29 cellular contexts compared by ENCODE assay signal in genomic region chr15:86654501-86654900, GRCh38.
DNase-seq lines count a peak whose midpoint lies in the region; ATAC-seq and TF ChIP-seq lines count a peak whose summit lies in the region.
"Had no signal": no experiment of that assay in that cellular context is flagged by ENCODE, and none has a peak within 500 bp of the region (broad histone marks: within the 10 kb centered on the region; RNA-seq: fewer than 3 reads in every experiment).

No MANE protein-coding gene starts in this region.

- no peak overlapping the region for H3K27ac Mint-ChIP-seq in activated T-cell treated with anti-CD3 and anti-CD28 coated beads, Interleukin-2, amount 50 U/mL, for 72 hours
- H3K27ac Mint-ChIP-seq in T-cell, result peak overlapping the region; percentile 88 to 92
- peak overlapping the region in 1 of 2 donors; percentile 86 for H3K27ac Mint-ChIP-seq in effector memory CD8-positive, alpha-beta T cell
- H3K27ac Mint-ChIP-seq: naive B cell had no signal

- no peaks in the 10 kb centered on the region for H3K27me3 Mint-ChIP-seq in activated T-cell treated with anti-CD3 and anti-CD28 coated beads, Interleukin-2, amount 50 U/mL, for 72 hours (ENCODE audit: low read depth)
- no peaks in the 10 kb centered on the region for H3K27me3 Mint-ChIP-seq in T-cell
- no peaks in the 10 kb centered on the region for H3K27me3 Mint-ChIP-seq in effector memory CD8-positive, alpha-beta T cell

- intact Hi-C loops in uterus (cut with DNase I; ENCODE audit: low total_unique reads), result no loop called here
- intact Hi-C loops in head of caudate nucleus (cut with DNase I), result no loop called here

- H3K4me1 ChIP-seq in uterus, result no peaks in the 10 kb centered on the region
- H3K4me1 ChIP-seq: esophagus muscularis mucosa, heart left ventricle had no signal

- peaks cover 1 to 2% of the 10 kb centered on the region in 2 donors for H3K36me3 Mint-ChIP-seq in activated T-cell treated with anti-CD3 and anti-CD28 coated beads, Interleukin-2, amount 50 U/mL, for 72 hours (ENCODE audit: insufficient read depth in 2 of 2)
- no peaks in the 10 kb centered on the region for H3K36me3 Mint-ChIP-seq in T-cell
- H3K36me3 Mint-ChIP-seq in effector memory CD8-positive, alpha-beta T cell (ENCODE audit: insufficient read depth), result no peaks in the 10 kb centered on the region
- H3K36me3 Mint-ChIP-seq: mesothelial cell of epicardium, naive B cell had no signal

- no peak for ATAC-seq in activated T-cell treated with anti-CD3 and anti-CD28 coated beads, Interleukin-2, amount 50 U/mL, for 72 hours (replicated peaks in 1 of 2)
- no peak for ATAC-seq in T-cell (replicated peaks in 1 of 4)
- no peak for ATAC-seq in effector memory CD8-positive, alpha-beta T cell (replicated peaks)
- ATAC-seq: heart left ventricle, Panc1, SK-N-SH treated with all-trans-retinoic acid at 6 μM for 48 hours had no signal

- no peak overlapping the region for H3K27ac ChIP-seq in uterus
- H3K27ac ChIP-seq: esophagus muscularis mucosa, heart left ventricle, transverse colon had no signal

- CTCF ChIA-PET in T-cell (lab: Charles Lee), result no interaction called here

- peaks cover 2 to 3% of the 10 kb centered on the region in 2 donors for H3K9me3 Mint-ChIP-seq in activated T-cell treated with anti-CD3 and anti-CD28 coated beads, Interleukin-2, amount 50 U/mL, for 72 hours
- no peaks in the 10 kb centered on the region for H3K9me3 Mint-ChIP-seq in T-cell
- no peaks in the 10 kb centered on the region for H3K9me3 Mint-ChIP-seq in effector memory CD8-positive, alpha-beta T cell
- H3K9me3 Mint-ChIP-seq: mesothelial cell of epicardium had no signal

- DNase-seq in activated T-cell treated with anti-CD3 and anti-CD28 coated beads, Interleukin-2, amount 50 U/mL, for 72 hours, result no peak
- no peak for DNase-seq in activated T-cell treated with anti-CD3 and anti-CD28 coated beads, Interleukin-2, amount 50 U/mL, for 48 hours
- DNase-seq in T-cell (no peak), retina (peak; percentile 32), uterus (no peak), head of caudate nucleus (no peak)
- DNase-seq in effector memory CD8-positive, alpha-beta T cell, result no peak
- DNase-seq: activated CD8-positive, alpha-beta memory T cell treated with anti-CD3 and anti-CD28 coated beads, Interleukin-2, amount 50 U/mL, for 48 hours; activated effector memory CD4-positive, alpha-beta T cell treated with anti-CD3 and anti-CD28 coated beads, Interleukin-2, amount 50 U/mL, for 16 hours; C1 segment of cervical spinal cord; Calu3; caudate nucleus; DND-41; foreskin fibroblast; GF-D8; heart left ventricle; Karpas-422; kidney; naive B cell; NCI-H2081 treated with DMSO at 0.1 percent for 48 hours; NCI-H2227 treated with DMSO at 0.1 percent for 48 hours; NCI-H526; Right ventricle myocardium superior; stimulated activated CD4-positive, alpha-beta T cell treated with anti-CD3 and anti-CD28 coated beads, Interleukin-4, amount 100 ng/mL, for 24 hours; transverse colon had no signal

- no peaks in the 10 kb centered on the region for H3K36me3 ChIP-seq in uterus
- H3K36me3 ChIP-seq: esophagus muscularis mucosa, heart left ventricle, transverse colon had no signal

- no peak for TF ChIP-seq POLR2A in uterus (IDR thresholded peaks at IDR 0.05)

- H3K4me3 ChIP-seq in uterus, result no peak overlapping the region
- H3K4me3 ChIP-seq: esophagus muscularis mucosa, heart left ventricle, transverse colon had no signal

- TF ChIP-seq CTCF in uterus (IDR thresholded peaks at IDR 0.05), result no peak

- H3K4me1 Mint-ChIP-seq in activated T-cell treated with anti-CD3 and anti-CD28 coated beads, Interleukin-2, amount 50 U/mL, for 72 hours (ENCODE audit: low read depth), result peaks cover 62% of the 10 kb centered on the region
- H3K4me1 Mint-ChIP-seq in T-cell, result peaks cover 66 to 77% (median 73%) of the 10 kb centered on the region in 3 donors
- H3K4me1 Mint-ChIP-seq in effector memory CD8-positive, alpha-beta T cell (ENCODE audit: low read depth in 2 of 2), result peaks cover 43 to 50% of the 10 kb centered on the region in 2 donors

- H3K9me3 ChIP-seq in uterus, result no peaks in the 10 kb centered on the region
- H3K9me3 ChIP-seq: esophagus muscularis mucosa, heart left ventricle, transverse colon had no signal

- peak overlapping the region; percentile 73 to 82 for H3K4me3 Mint-ChIP-seq in activated T-cell treated with anti-CD3 and anti-CD28 coated beads, Interleukin-2, amount 50 U/mL, for 72 hours
- H3K4me3 Mint-ChIP-seq in T-cell, result peak overlapping the region in 1 of 3 donors; percentile 63
- peak overlapping the region; percentile 67 to 76 for H3K4me3 Mint-ChIP-seq in effector memory CD8-positive, alpha-beta T cell
- H3K4me3 Mint-ChIP-seq: mesothelial cell of epicardium, naive B cell had no signal

- no peaks in the 10 kb centered on the region for H3K27me3 ChIP-seq in uterus
- H3K27me3 ChIP-seq: esophagus muscularis mucosa, transverse colon had no signal

- POLR2A ChIA-PET in T-cell (lab: Charles Lee), result no interaction called here
